ENCODE assay signal across 14 cellular contexts in the genomic region with DNA sequence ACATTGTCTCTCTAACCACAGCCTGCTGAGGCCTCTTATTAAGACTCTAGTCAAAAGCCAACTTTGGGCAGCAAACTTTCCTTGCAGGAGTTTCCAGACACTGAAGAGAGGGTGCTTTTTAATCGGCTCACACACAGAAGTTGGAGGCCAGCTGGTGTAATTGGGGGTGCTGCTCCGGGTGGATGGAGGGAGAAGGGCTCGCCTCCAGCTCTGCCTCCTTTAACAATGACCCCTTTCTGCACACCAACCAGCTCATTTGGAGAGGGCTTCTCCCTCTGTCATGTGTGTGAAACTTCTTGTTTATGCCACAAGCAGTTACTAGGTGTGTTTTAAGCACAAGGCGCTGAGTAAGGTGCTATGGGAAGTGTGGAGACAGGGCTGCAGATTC. TPM values are rescaled to one million over a fixed set of nuclear protein-coding genes. Genes with fewer than 3 reads are reported as not detected.
DNase-seq lines count a peak whose midpoint lies in the region; ATAC-seq and TF ChIP-seq lines count a peak whose summit lies in the region.
"Had no signal": no experiment of that assay in that cellular context is flagged by ENCODE, and none has a peak within 500 bp of the region (broad histone marks: within the 10 kb centered on the region; RNA-seq: fewer than 3 reads in every experiment).

No MANE protein-coding gene starts in this region.

- in situ Hi-C loops in KBM-7 (cut with MboI; ENCODE audit: low pct_unique_long_range_greater_than_20kb, low sequenced_read_pairs) = no loop called here

- peak overlapping the region; percentile 45 for H3K27ac Mint-ChIP-seq in progenitor cell of endocrine pancreas
- H3K27ac Mint-ChIP-seq: activated naive CD8-positive, alpha-beta T cell; CD8-positive, alpha-beta T cell had no signal

- H3K36me3 ChIP-seq in SK-N-MC (ENCODE audit: insufficient read depth, low read length) = peaks cover 4% of the 10 kb centered on the region; the same call in 1 of the 2 replicates
- no peaks in the 10 kb centered on the region for H3K36me3 ChIP-seq in iPS-20b (ENCODE audit: insufficient read depth, low read depth, low read length)

- DNase-seq in DMS79 treated with DMSO at 0.1 percent for 48 hours (lab: John Stamatoyannopoulos, UW) (peak; percentile 46), DMS79 (lab: John Stamatoyannopoulos, UW) (no peak), SK-N-MC (ENCODE audit: low read depth, low spot score) (no peak), progenitor cell of endocrine pancreas (ENCODE audit: low spot score, unreplicated experiment) (no peak), hepatic stellate cell (ENCODE audit: low spot score) (no peak), KBM-7 (no peak)
- DNase-seq: 8988T; foreskin melanocyte; stimulated activated CD4-positive, alpha-beta T cell treated with anti-CD3 and anti-CD28 coated beads, Interleukin-15, amount 100 ng/mL, for 24 hours had no signal

- no peak for TF ChIP-seq CTCF in progenitor cell of endocrine pancreas (IDR thresholded peaks at IDR 0.05; ENCODE audit: unreplicated experiment)

- no peaks in the 10 kb centered on the region for H3K9me3 ChIP-seq in SK-N-MC (ENCODE audit: low read depth, low read length)
- no peaks in the 10 kb centered on the region for H3K9me3 ChIP-seq in iPS-20b (ENCODE audit: insufficient read depth, low read depth, low read length)

- H3K9me3 Mint-ChIP-seq in progenitor cell of endocrine pancreas (ENCODE audit: low read depth) = no peaks in the 10 kb centered on the region
- H3K9me3 Mint-ChIP-seq: CD8-positive, alpha-beta T cell; central memory CD8-positive, alpha-beta T cell had no signal

- H3K27ac ChIP-seq in SK-N-MC = peak overlapping the region; percentile 87
- no peak overlapping the region for H3K27ac ChIP-seq in iPS-20b (ENCODE audit: low read length)

- ATAC-seq in GM21576 (IDR thresholded peaks at IDR 0.05; ENCODE audit: unreplicated experiment) = no peak
- ATAC-seq: CD8-positive, alpha-beta T cell had no signal

- H3K4me1 ChIP-seq in iPS-20b (ENCODE audit: insufficient read depth, low read length) = peaks cover 18% of the 10 kb centered on the region; the same call in 1 of the 2 replicates

- H3K27me3 ChIP-seq in iPS-20b (ENCODE audit: insufficient read depth, low read length) = no peaks in the 10 kb centered on the region

- no peaks in the 10 kb centered on the region for H3K27me3 Mint-ChIP-seq in progenitor cell of endocrine pancreas
- H3K27me3 Mint-ChIP-seq: activated naive CD8-positive, alpha-beta T cell; central memory CD8-positive, alpha-beta T cell had no signal

- peak overlapping the region; percentile 62 for H3K4me3 ChIP-seq in SK-N-MC
- H3K4me3 ChIP-seq in iPS-20b (ENCODE audit: low read length) = peak overlapping the region; percentile 41; the same call in 1 of the 2 replicates

- peaks cover 10% of the 10 kb centered on the region for H3K4me1 Mint-ChIP-seq in progenitor cell of endocrine pancreas (ENCODE audit: low read depth)

- peak overlapping the region; percentile 61 for H3K9ac ChIP-seq in SK-N-MC (ENCODE audit: insufficient read length)
- H3K9ac ChIP-seq in iPS-20b (ENCODE audit: low read depth, low read length) = peak overlapping the region; percentile 11; the same call in 1 of the 2 replicates

- no peak overlapping the region for H3K4me3 Mint-ChIP-seq in progenitor cell of endocrine pancreas (ENCODE audit: low read depth)
- H3K4me3 Mint-ChIP-seq: activated naive CD8-positive, alpha-beta T cell; CD8-positive, alpha-beta T cell; central memory CD8-positive, alpha-beta T cell had no signal

- no peaks in the 10 kb centered on the region for H3K36me3 Mint-ChIP-seq in progenitor cell of endocrine pancreas (ENCODE audit: insufficient read depth)
- H3K36me3 Mint-ChIP-seq: activated naive CD8-positive, alpha-beta T cell; CD8-positive, alpha-beta T cell had no signal

RNA-seq across cellular contexts. Expression of a gene that starts 5.7 kb away (rescaled TPM):
- total RNA-seq in progenitor cell of endocrine pancreas = 60.1 and 62.7 TPM in 2 replicates
